ENCODE assay signal across 10 cellular contexts in genomic region chr20:63596423-63596822, GRCh38. TPM values are rescaled to one million over a fixed set of nuclear protein-coding genes. Genes with fewer than 3 reads are reported as not detected.
"Had no signal": no experiment of that assay in that cellular context is flagged by ENCODE, and none has a peak within 500 bp of the region (broad histone marks: within the 10 kb centered on the region; RNA-seq: fewer than 3 reads in every experiment).

No MANE protein-coding gene starts in this region.

- FAIRE-seq: K562 had no signal

- H3K9me3 ChIP-seq: HAP-1 had no signal

- H2AFZ ChIP-seq: GM23248 had no signal

- H3K4me3 ChIP-seq: GM23248, HAP-1, K562 had no signal

- H3K27ac ChIP-seq: GM23248, HL-60 had no signal

- H3K9ac ChIP-seq: GM23248 had no signal

- ATAC-seq: HCT116, K562 had no signal

- DNase-seq: GM23248, GOT3, HFFc6, IMR-90 had no signal

- H3K4me1 ChIP-seq: HAP-1 had no signal

RNA-seq across cellular contexts. Expression of gene FNDC11, which starts 42.5 kb away (rescaled TPM):
- total RNA-seq: H4, HFFc6, HT1080 had no signal

RNA-seq across cellular contexts. Expression of gene SRMS, which starts 48.9 kb away (rescaled TPM):
- total RNA-seq: GM23248, H4, HFFc6, HT1080, IMR-90, K562 had no signal
- polyA plus RNA-seq: GM23248, IMR-90 had no signal
